ENCODE assay signal across 8 cellular contexts in genomic region chr1:156445789-156446263, GRCh38. TPM values are rescaled to one million over a fixed set of nuclear protein-coding genes. Genes with fewer than 3 reads are reported as not detected.
A peak's percentile ranks its signal among the peaks of the same experiment; 100 is the strongest.
DNase-seq lines count a peak whose midpoint lies in the region; ATAC-seq and TF ChIP-seq lines count a peak whose summit lies in the region.

No MANE protein-coding gene starts in this region.

- no peaks in the 10 kb centered on the region for H3K36me3 ChIP-seq in vagina

- H3K4me3 ChIP-seq in GM12865 (ENCODE audit: low read depth, low read length) (no peak overlapping the region), vagina (no peak overlapping the region)

- H3K36me3 Mint-ChIP-seq in activated naive CD8-positive, alpha-beta T cell treated with anti-CD3 and anti-CD28 coated beads for 36 hours, result no peaks in the 10 kb centered on the region

- H3K27me3 Mint-ChIP-seq in activated naive CD8-positive, alpha-beta T cell treated with anti-CD3 and anti-CD28 coated beads for 36 hours, result peaks cover 61% of the 10 kb centered on the region

- H3K4me3 Mint-ChIP-seq in activated naive CD8-positive, alpha-beta T cell treated with anti-CD3 and anti-CD28 coated beads for 36 hours, result no peak overlapping the region

- no peaks in the 10 kb centered on the region for H3K27me3 ChIP-seq in vagina

- peaks cover 21% of the 10 kb centered on the region for H3K4me1 Mint-ChIP-seq in activated naive CD8-positive, alpha-beta T cell treated with anti-CD3 and anti-CD28 coated beads for 36 hours

- H3K4me1 ChIP-seq in vagina, result no peaks in the 10 kb centered on the region

- H3K9me3 Mint-ChIP-seq in activated naive CD8-positive, alpha-beta T cell treated with anti-CD3 and anti-CD28 coated beads for 36 hours, result no peaks in the 10 kb centered on the region

- no peak for TF ChIP-seq POLR2A in vagina (IDR thresholded peaks at IDR 0.05)

- no peaks in the 10 kb centered on the region for H3K9me3 ChIP-seq in vagina

- ATAC-seq in GM19455 (IDR thresholded peaks at IDR 0.05; ENCODE audit: unreplicated experiment), result no peak

- intact Hi-C loops in cardiac septum (cut with DNase I) (loop anchor here (1.0 kb wide), 1 partner anchor 61 kb away; no protein-coding TSS in a partner anchor), vagina (cut with DNase I) (no loop called here)

- TF ChIP-seq CTCF in GM12865 (IDR thresholded peaks at IDR 0.05; ENCODE audit: insufficient read depth, low read depth, low read length, missing control alignments) (peak; percentile 98), vagina (IDR thresholded peaks at IDR 0.05) (peak; percentile 88 to 90 (median 89))

- H3K27ac ChIP-seq in vagina, result no peak overlapping the region

- DNase-seq in GM12865 (ENCODE audit: low read depth) (peak; percentile 76), NCI-H1436 treated with DMSO at 0.1 percent for 48 hours (lab: John Stamatoyannopoulos, UW) (peak; percentile 39), SW480 (ENCODE audit: low spot score) (peak; percentile 79), cardiac septum (ENCODE audit: low spot score) (peak; percentile 87), pulmonary artery endothelial cell (ENCODE audit: low read depth, low spot score) (peak; percentile 20), vagina (ENCODE audit: extremely low spot score in 2 of 2) (no peak)
- DNase-seq in activated naive CD8-positive, alpha-beta T cell treated with anti-CD3 and anti-CD28 coated beads for 36 hours, result peak; percentile 82

- no peak overlapping the region for H3K27ac Mint-ChIP-seq in activated naive CD8-positive, alpha-beta T cell treated with anti-CD3 and anti-CD28 coated beads for 36 hours

RNA-seq across cellular contexts. Expression of gene MEF2D, which starts 54.7 kb away (rescaled TPM):
- total RNA-seq in activated naive CD8-positive, alpha-beta T cell treated with anti-CD3 and anti-CD28 coated beads for 36 hours, result 10 to 100 TPM; 25.7 to 27.8 TPM
- total RNA-seq in cardiac septum (93.1 TPM), pulmonary artery endothelial cell (3.8 and 4.7 TPM in 2 replicates), vagina (33.9 TPM)

Comparison
In these comparisons a context has a peak if more than half of its experiments do, and no peak if none do; other contexts are left out.
1. DNase-seq: peak in GM12865 (single experiment), NCI-H1436 treated with DMSO at 0.1 percent for 48 hours (single experiment), SW480 (single experiment), activated naive CD8-positive, alpha-beta T cell treated with anti-CD3 and anti-CD28 coated beads for 36 hours (single experiment), cardiac septum (single experiment) and pulmonary artery endothelial cell (single experiment); none in vagina (0 of 2).